Comparison of ENCODE assay signal across 16 cellular contexts in genomic region chr7:71308105-71308504, GRCh38.
A peak's percentile ranks its signal among the peaks of the same experiment; 100 is the strongest.
DNase-seq lines count a peak whose midpoint lies in the region; ATAC-seq and TF ChIP-seq lines count a peak whose summit lies in the region.
"Had no signal": no experiment of that assay in that cellular context is flagged by ENCODE, and none has a peak within 500 bp of the region (broad histone marks: within the 10 kb centered on the region; RNA-seq: fewer than 3 reads in every experiment).

No MANE protein-coding gene starts in this region.

- H3K27me3 Mint-ChIP-seq in neural crest cell (ENCODE audit: low read depth) = no peaks in the 10 kb centered on the region
- H3K27me3 Mint-ChIP-seq in activated CD4-positive, alpha-beta memory T cell treated with anti-CD3 and anti-CD28 coated beads for 36 hours = no peaks in the 10 kb centered on the region
- H3K27me3 Mint-ChIP-seq: CD4-positive, alpha-beta T cell; stimulated activated naive B cell treated with anti-CD40 and anti-IgM and Interleukin-4, amounts not matched to agents 10 μg/mL and 1 μg/mL and 100 μg/mL, for 72 hours had no signal

- 14 to 26% (median 22%) methylated on average over 6 of the region's 6 CpGs for WGBS in heart left ventricle, 4 donors
- 11 to 17% methylated on average over 6 of the region's 6 CpGs for WGBS in tibial nerve, 2 donors

- peak in 1 of 2 donors; percentile 87 for TF ChIP-seq EP300 in tibial nerve (IDR thresholded peaks at IDR 0.05)

- peaks cover 56% of the 10 kb centered on the region for H3K4me1 Mint-ChIP-seq in neural crest cell
- H3K4me1 Mint-ChIP-seq in activated CD4-positive, alpha-beta memory T cell treated with anti-CD3 and anti-CD28 coated beads for 36 hours (ENCODE audit: low read depth) = no peaks in the 10 kb centered on the region
- H3K4me1 Mint-ChIP-seq: naive thymus-derived CD8-positive, alpha-beta T cell; stimulated activated naive B cell treated with anti-CD40 and anti-IgM and Interleukin-4, amounts not matched to agents 10 μg/mL and 1 μg/mL and 100 μg/mL, for 72 hours had no signal

- POLR2A ChIA-PET in activated CD4-positive, alpha-beta memory T cell treated with anti-CD3 and anti-CD28 coated beads for 36 hours (lab: Charles Lee) = no interaction called here

- H3K27ac ChIP-seq in heart left ventricle (peak overlapping the region; percentile 22 to 95 (median 68)), tibial nerve (peak overlapping the region; percentile 29 to 90 (median 64))
- H3K27ac ChIP-seq: SJCRH30 had no signal

- no peaks in the 10 kb centered on the region for H3K36me3 Mint-ChIP-seq in neural crest cell (ENCODE audit: low read depth)
- no peaks in the 10 kb centered on the region for H3K36me3 Mint-ChIP-seq in activated CD4-positive, alpha-beta memory T cell treated with anti-CD3 and anti-CD28 coated beads for 36 hours
- H3K36me3 Mint-ChIP-seq: stimulated activated naive B cell treated with anti-CD40 and anti-IgM and Interleukin-4, amounts not matched to agents 10 μg/mL and 1 μg/mL and 100 μg/mL, for 72 hours had no signal

- H3K27ac Mint-ChIP-seq in neural crest cell (ENCODE audit: unreplicated experiment) = peak overlapping the region; percentile 73
- no peak overlapping the region for H3K27ac Mint-ChIP-seq in activated CD4-positive, alpha-beta memory T cell treated with anti-CD3 and anti-CD28 coated beads for 36 hours
- H3K27ac Mint-ChIP-seq: CD4-positive, alpha-beta T cell; stimulated activated naive B cell treated with anti-CD40 and anti-IgM and Interleukin-4, amounts not matched to agents 10 μg/mL and 1 μg/mL and 100 μg/mL, for 72 hours had no signal

- H3K9me3 ChIP-seq in adipocyte (ENCODE audit: control insufficient read depth, low read length) (no peaks in the 10 kb centered on the region), heart left ventricle (no peaks in the 10 kb centered on the region), tibial nerve (no peaks in the 10 kb centered on the region)
- H3K9me3 ChIP-seq: SJCRH30 had no signal

- H3K4me1 ChIP-seq in adipocyte (ENCODE audit: control insufficient read depth, insufficient read depth, low read length) (peaks cover 33% of the 10 kb centered on the region), heart left ventricle (peaks cover 0 to 28% (median 2%) of the 10 kb centered on the region in 12 donors), tibial nerve (peaks cover 0 to 60% (median 13%) of the 10 kb centered on the region in 4 donors)
- H3K4me1 ChIP-seq: SJCRH30 had no signal

- peak overlapping the region; percentile 5 for H3K4me3 Mint-ChIP-seq in neural crest cell
- no peak overlapping the region for H3K4me3 Mint-ChIP-seq in activated CD4-positive, alpha-beta memory T cell treated with anti-CD3 and anti-CD28 coated beads for 36 hours
- H3K4me3 Mint-ChIP-seq: CD4-positive, alpha-beta T cell; naive thymus-derived CD8-positive, alpha-beta T cell; stimulated activated naive B cell treated with anti-CD40 and anti-IgM and Interleukin-4, amounts not matched to agents 10 μg/mL and 1 μg/mL and 100 μg/mL, for 72 hours had no signal

- ATAC-seq in heart left ventricle = peak; percentile 82 to 91 (median 89)
- ATAC-seq in GM19351 (IDR thresholded peaks at IDR 0.05; ENCODE audit: unreplicated experiment) = no peak
- no peak for ATAC-seq in GM19395 (IDR thresholded peaks at IDR 0.05; ENCODE audit: unreplicated experiment)
- ATAC-seq: naive thymus-derived CD8-positive, alpha-beta T cell; stimulated activated naive B cell treated with anti-CD40 and anti-IgM and Interleukin-4, amounts not matched to agents 10 μg/mL and 1 μg/mL and 100 μg/mL, for 72 hours had no signal

- H3K4me3 ChIP-seq in adipocyte (ENCODE audit: low read length) (peak overlapping the region; percentile 14), heart left ventricle (no peak overlapping the region), tibial nerve (no peak overlapping the region)
- H3K4me3 ChIP-seq: SJCRH30 had no signal

- intact Hi-C loops in heart left ventricle (cut with DNase I) (loop anchor here in 1 of 10 donors (5.0 kb wide), 1 partner anchor 86 kb away; no protein-coding TSS in a partner anchor), posterior vena cava (cut with DNase I) (loop anchor here in 1 of 2 donors (10.0 kb wide), 2 partner anchors 83 to 317 kb away; no protein-coding TSS in a partner anchor)
- intact Hi-C loops in activated CD4-positive, alpha-beta memory T cell treated with anti-CD3 and anti-CD28 coated beads for 36 hours (cut with micrococcal nuclease) = no loop called here

- H3K9me3 Mint-ChIP-seq in neural crest cell = peaks cover 3% of the 10 kb centered on the region
- H3K9me3 Mint-ChIP-seq in activated CD4-positive, alpha-beta memory T cell treated with anti-CD3 and anti-CD28 coated beads for 36 hours = peaks cover 13% of the 10 kb centered on the region

- H3K36me3 ChIP-seq in adipocyte (ENCODE audit: control insufficient read depth, insufficient read depth, low read length, severe bottlenecking) (no peaks in the 10 kb centered on the region), heart left ventricle (no peaks in the 10 kb centered on the region), tibial nerve (no peaks in the 10 kb centered on the region)
- H3K36me3 ChIP-seq: SJCRH30 had no signal

- CTCF ChIA-PET in activated CD4-positive, alpha-beta memory T cell treated with anti-CD3 and anti-CD28 coated beads for 36 hours (lab: Charles Lee) = no interaction called here

- no peaks in the 10 kb centered on the region for H3K27me3 ChIP-seq in adipocyte (replicated peaks; ENCODE audit: control insufficient read depth, insufficient read depth, low read length)
- H3K27me3 ChIP-seq in heart left ventricle = no peaks in the 10 kb centered on the region
- no peaks in the 10 kb centered on the region for H3K27me3 ChIP-seq in tibial nerve
- H3K27me3 ChIP-seq: SJCRH30 had no signal

- TF ChIP-seq CTCF in heart left ventricle (IDR thresholded peaks at IDR 0.05) (no peak), neural crest cell (conservative IDR thresholded peaks at IDR 0.05) (no peak), tibial nerve (IDR thresholded peaks at IDR 0.05) (no peak)

- H3K9ac ChIP-seq in adipocyte (ENCODE audit: low read length) = peak overlapping the region; percentile 19

- TF ChIP-seq POLR2A in heart left ventricle (IDR thresholded peaks at IDR 0.05) = no peak
- no peak for TF ChIP-seq POLR2A in tibial nerve (IDR thresholded peaks at IDR 0.05)

- DNase-seq in adipocyte (ENCODE audit: low read depth) (no peak), heart left ventricle (peak in 4 of 5 donors; percentile 43 to 64 (median 58)), neural crest cell (ENCODE audit: low read depth, low spot score) (no peak), tibial nerve (ENCODE audit: low spot score in 2 of 2) (peak in 1 of 2 donors; percentile 20), posterior vena cava (ENCODE audit: low spot score) (no peak)
- DNase-seq in activated CD4-positive, alpha-beta memory T cell treated with anti-CD3 and anti-CD28 coated beads for 36 hours = no peak
- DNase-seq: activated CD8-positive, alpha-beta memory T cell treated with anti-CD3 and anti-CD28 coated beads, Interleukin-2, amount 50 U/mL, for 4 hours; CD4-positive, alpha-beta T cell; naive thymus-derived CD8-positive, alpha-beta T cell; NCI-H1436; NCI-H526 treated with DMSO at 0.1 percent for 48 hours; SJCRH30; stimulated activated CD4-positive, alpha-beta T cell treated with anti-CD3 and anti-CD28 coated beads, Interleukin-2, amount 100 ng/mL, for 24 hours; stimulated activated naive B cell treated with anti-CD40 and anti-IgM and Interleukin-4, amounts not matched to agents 10 μg/mL and 1 μg/mL and 100 μg/mL, for 72 hours had no signal

Comparison
In these comparisons a context has a peak if more than half of its experiments do, and no peak if none do; other contexts are left out.
1. DNase-seq: peak in heart left ventricle (4 of 5); none in adipocyte (single experiment), neural crest cell (single experiment), posterior vena cava (single experiment) and activated CD4-positive, alpha-beta memory T cell treated with anti-CD3 and anti-CD28 coated beads for 36 hours (single experiment).
2. ATAC-seq: peak in heart left ventricle (4 of 4); none in GM19351 (single experiment) and GM19395 (single experiment).